2 cellular contexts compared by ENCODE assay signal in genomic region chr18:3248670-3249359, GRCh38.
A peak's percentile ranks its signal among the peaks of the same experiment; 100 is the strongest.
TF ChIP-seq lines count a peak whose summit lies in the region.

No MANE protein-coding gene starts in this region.

TF ChIP-seq in GM12878, 131 proteins besides CTCF, POLR2A, EP300 and RAD21 (continued from another document and continues in another):
- TF ChIP-seq, protein P1, sequence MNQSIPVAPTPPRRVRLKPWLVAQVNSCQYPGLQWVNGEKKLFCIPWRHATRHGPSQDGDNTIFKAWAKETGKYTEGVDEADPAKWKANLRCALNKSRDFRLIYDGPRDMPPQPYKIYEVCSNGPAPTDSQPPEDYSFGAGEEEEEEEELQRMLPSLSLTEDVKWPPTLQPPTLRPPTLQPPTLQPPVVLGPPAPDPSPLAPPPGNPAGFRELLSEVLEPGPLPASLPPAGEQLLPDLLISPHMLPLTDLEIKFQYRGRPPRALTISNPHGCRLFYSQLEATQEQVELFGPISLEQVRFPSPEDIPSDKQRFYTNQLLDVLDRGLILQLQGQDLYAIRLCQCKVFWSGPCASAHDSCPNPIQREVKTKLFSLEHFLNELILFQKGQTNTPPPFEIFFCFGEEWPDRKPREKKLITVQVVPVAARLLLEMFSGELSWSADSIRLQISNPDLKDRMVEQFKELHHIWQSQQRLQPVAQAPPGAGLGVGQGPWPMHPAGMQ (IDR thresholded peaks at IDR 0.05; ENCODE audit: borderline replicate concordance), result no peak
- TF ChIP-seq EZH2 (IDR thresholded peaks at IDR 0.05; ENCODE audit: borderline replicate concordance, control insufficient read depth, low read depth, low read length), result no peak
- TF ChIP-seq, protein P2, sequence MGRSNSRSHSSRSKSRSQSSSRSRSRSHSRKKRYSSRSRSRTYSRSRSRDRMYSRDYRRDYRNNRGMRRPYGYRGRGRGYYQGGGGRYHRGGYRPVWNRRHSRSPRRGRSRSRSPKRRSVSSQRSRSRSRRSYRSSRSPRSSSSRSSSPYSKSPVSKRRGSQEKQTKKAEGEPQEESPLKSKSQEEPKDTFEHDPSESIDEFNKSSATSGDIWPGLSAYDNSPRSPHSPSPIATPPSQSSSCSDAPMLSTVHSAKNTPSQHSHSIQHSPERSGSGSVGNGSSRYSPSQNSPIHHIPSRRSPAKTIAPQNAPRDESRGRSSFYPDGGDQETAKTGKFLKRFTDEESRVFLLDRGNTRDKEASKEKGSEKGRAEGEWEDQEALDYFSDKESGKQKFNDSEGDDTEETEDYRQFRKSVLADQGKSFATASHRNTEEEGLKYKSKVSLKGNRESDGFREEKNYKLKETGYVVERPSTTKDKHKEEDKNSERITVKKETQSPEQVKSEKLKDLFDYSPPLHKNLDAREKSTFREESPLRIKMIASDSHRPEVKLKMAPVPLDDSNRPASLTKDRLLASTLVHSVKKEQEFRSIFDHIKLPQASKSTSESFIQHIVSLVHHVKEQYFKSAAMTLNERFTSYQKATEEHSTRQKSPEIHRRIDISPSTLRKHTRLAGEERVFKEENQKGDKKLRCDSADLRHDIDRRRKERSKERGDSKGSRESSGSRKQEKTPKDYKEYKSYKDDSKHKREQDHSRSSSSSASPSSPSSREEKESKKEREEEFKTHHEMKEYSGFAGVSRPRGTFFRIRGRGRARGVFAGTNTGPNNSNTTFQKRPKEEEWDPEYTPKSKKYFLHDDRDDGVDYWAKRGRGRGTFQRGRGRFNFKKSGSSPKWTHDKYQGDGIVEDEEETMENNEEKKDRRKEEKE (IDR thresholded peaks at IDR 0.05), result no peak
- TF ChIP-seq ZBTB11 (CRISPR knock-in tag; IDR thresholded peaks at IDR 0.05), result no peak
- no peak for TF ChIP-seq RFX5 (IDR thresholded peaks at IDR 0.05; ENCODE audit: low read depth, low read length)
- TF ChIP-seq HDGF (IDR thresholded peaks at IDR 0.05), result no peak
- no peak for TF ChIP-seq PAX8 (IDR thresholded peaks at IDR 0.05)
- no peak for TF ChIP-seq CHD4 (IDR thresholded peaks at IDR 0.05)
- TF ChIP-seq BCL3 (IDR thresholded peaks at IDR 0.05; ENCODE audit: borderline replicate concordance, insufficient read depth, low read depth, low read length, poor library complexity, severe bottlenecking), result no peak
- 0 out of 2 replicates have a peak, but pooled peaks have one; percentile 27 for TF ChIP-seq ATF7 (IDR thresholded peaks at IDR 0.05; ENCODE audit: low read depth)
- TF ChIP-seq PBX3 (IDR thresholded peaks at IDR 0.05; ENCODE audit: insufficient replicate concordance, low read depth, low read length), result no peak
- TF ChIP-seq SIX5 (IDR thresholded peaks at IDR 0.05; ENCODE audit: low read depth, low read length, severe bottlenecking), result no peak
- TF ChIP-seq MYB (IDR thresholded peaks at IDR 0.05; ENCODE audit: borderline replicate concordance, low read depth, low read length), result no peak
- no peak for TF ChIP-seq IKZF2 (IDR thresholded peaks at IDR 0.05)
- TF ChIP-seq ZNF622 (IDR thresholded peaks at IDR 0.05), result no peak
- no peak for TF ChIP-seq CREM (IDR thresholded peaks at IDR 0.05; ENCODE audit: low read depth)
- no peak for TF ChIP-seq NBN (IDR thresholded peaks at IDR 0.05)
- TF ChIP-seq ZNF217 (IDR thresholded peaks at IDR 0.05), result no peak
- TF ChIP-seq KLF5 (IDR thresholded peaks at IDR 0.05; ENCODE audit: partially characterized antibody), result no peak

TF ChIP-seq in HepG2, 621 proteins besides CTCF, POLR2A, EP300 and RAD21 (continued from another document):
- TF ChIP-seq SNAPC4 (CRISPR knock-in tag; IDR thresholded peaks at IDR 0.05) (no peak), PBX2 (CRISPR knock-in tag; IDR thresholded peaks at IDR 0.05) (no peak), RXRB (CRISPR knock-in tag; IDR thresholded peaks at IDR 0.05; ENCODE audit: borderline replicate concordance) (peak; percentile 13; the same call in 1 of the 2 replicates), ZNF660 (CRISPR knock-in tag; IDR thresholded peaks at IDR 0.05; ENCODE audit: borderline replicate concordance, low read depth) (no peak), SOX13 (IDR thresholded peaks at IDR 0.05) (no peak), SOX13 (CRISPR knock-in tag; conservative IDR thresholded peaks at IDR 0.05 in 1 of 2, IDR thresholded peaks at IDR 0.05 in 1 of 2) (peak in 1 of 2 experiments; percentile 52; a peak in 1 of 4 replicates), CEBPB (IDR thresholded peaks at IDR 0.05; ENCODE audit: borderline replicate concordance, low read depth, low read length) (no peak)
- TF ChIP-seq, protein P3, sequence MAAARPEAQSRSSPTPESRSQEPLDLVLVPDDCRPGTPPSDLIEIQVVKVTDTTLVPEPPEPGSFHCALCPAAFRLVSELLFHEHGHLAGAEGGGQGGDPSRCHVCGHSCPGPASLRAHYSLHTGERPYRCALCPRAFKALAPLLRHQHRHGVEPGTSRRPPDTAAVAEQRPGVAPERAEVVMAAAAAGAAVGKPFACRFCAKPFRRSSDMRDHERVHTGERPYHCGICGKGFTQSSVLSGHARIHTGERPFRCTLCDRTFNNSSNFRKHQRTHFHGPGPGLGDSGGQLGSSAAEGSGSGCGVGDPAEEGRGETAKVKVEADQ (CRISPR knock-in tag; IDR thresholded peaks at IDR 0.05; ENCODE audit: borderline replicate concordance), result no peak
- TF ChIP-seq, protein P4, sequence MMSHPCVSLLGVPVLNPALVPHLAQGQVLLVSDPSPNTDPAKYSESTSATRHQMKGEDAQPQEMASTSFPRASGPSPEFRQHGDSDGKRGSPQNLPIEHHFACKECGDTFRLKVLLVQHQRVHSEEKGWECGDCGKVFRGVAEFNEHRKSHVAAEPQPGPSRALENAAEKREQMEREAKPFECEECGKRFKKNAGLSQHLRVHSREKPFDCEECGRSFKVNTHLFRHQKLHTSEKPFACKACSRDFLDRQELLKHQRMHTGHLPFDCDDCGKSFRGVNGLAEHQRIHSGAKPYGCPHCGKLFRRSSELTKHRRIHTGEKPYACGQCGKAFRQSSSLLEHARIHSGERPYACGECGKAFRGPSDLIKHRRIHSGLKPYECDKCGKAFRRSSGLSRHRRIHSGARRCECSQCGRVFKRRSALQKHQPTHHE (CRISPR knock-in tag; IDR thresholded peaks at IDR 0.05; ENCODE audit: borderline replicate concordance), result no peak
